11 cellular contexts compared by ENCODE assay signal in the genomic region with DNA sequence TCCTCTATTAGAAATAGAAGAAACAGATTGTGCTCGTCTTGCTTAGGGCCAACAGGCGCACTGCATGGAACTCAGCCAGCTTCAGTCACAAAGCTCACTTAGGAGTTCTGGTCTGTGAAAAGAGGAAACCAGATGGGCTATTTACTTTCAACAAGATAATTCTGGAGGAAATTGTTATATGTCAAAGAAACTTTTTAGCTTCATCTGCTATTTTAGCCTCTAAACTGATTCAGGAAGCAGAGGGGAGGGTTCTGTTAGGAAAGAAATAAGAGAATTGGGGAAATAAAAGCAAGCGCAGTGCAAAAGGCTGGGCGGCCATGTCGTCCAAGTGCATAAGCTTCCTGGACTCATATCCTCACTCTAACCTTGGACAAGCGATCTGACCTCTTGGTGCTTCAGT. TPM values are rescaled to one million over a fixed set of nuclear protein-coding genes. Genes with fewer than 3 reads are reported as not detected.
DNase-seq lines count a peak whose midpoint lies in the region; ATAC-seq and TF ChIP-seq lines count a peak whose summit lies in the region.
"Had no signal": no experiment of that assay in that cellular context is flagged by ENCODE, and none has a peak within 500 bp of the region (broad histone marks: within the 10 kb centered on the region; RNA-seq: fewer than 3 reads in every experiment).

No MANE protein-coding gene starts in this region.

- H3K4me1 ChIP-seq in sigmoid colon, result peaks cover 0 to 7% (median 2%) of the 10 kb centered on the region in 4 donors

- no peaks in the 10 kb centered on the region for H3K27me3 Mint-ChIP-seq in activated CD4-positive, alpha-beta memory T cell treated with anti-CD3 and anti-CD28 coated beads, Interleukin-2, amount 10 ng/mL, durations not matched to agents 7 days and 5 days

- TF ChIP-seq CTCF in sigmoid colon (IDR thresholded peaks at IDR 0.05), result no peak

- no peak overlapping the region for H3K27ac Mint-ChIP-seq in activated CD4-positive, alpha-beta memory T cell treated with anti-CD3 and anti-CD28 coated beads, Interleukin-2, amount 10 ng/mL, durations not matched to agents 7 days and 5 days

- CTCF ChIA-PET in activated CD4-positive, alpha-beta memory T cell treated with anti-CD3 and anti-CD28 coated beads, Interleukin-2, amount 10 ng/mL, durations not matched to agents 7 days and 5 days (lab: Charles Lee), result interaction anchor here (0.5 kb wide), 1 partner anchor 100 kb away, joined by 3 read pairs; no protein-coding TSS in a partner anchor

- no peaks in the 10 kb centered on the region for H3K27me3 ChIP-seq in sigmoid colon
- H3K27me3 ChIP-seq: MG63 had no signal

- H3K4me3 Mint-ChIP-seq in activated CD4-positive, alpha-beta memory T cell treated with anti-CD3 and anti-CD28 coated beads, Interleukin-2, amount 10 ng/mL, durations not matched to agents 7 days and 5 days, result no peak overlapping the region

- DNase-seq in Kasumi-1 (lab: John Stamatoyannopoulos, UW) (peak; percentile 91 to 92), astrocyte of the hippocampus (ENCODE audit: low read depth, low spot score) (peak; percentile 9), inferior parietal cortex (ENCODE audit: extremely low spot score) (peak; percentile 63), sigmoid colon (peak; percentile 89), NK-92 (lab: John Stamatoyannopoulos, UW; ENCODE audit: unreplicated experiment) (no peak)
- no peak for DNase-seq in activated CD4-positive, alpha-beta memory T cell treated with anti-CD3 and anti-CD28 coated beads, Interleukin-2, amount 10 ng/mL, durations not matched to agents 7 days and 5 days
- DNase-seq: activated CD4-positive, alpha-beta T cell treated with anti-CD3 and anti-CD28 coated beads for 4 hours; GOT3; MG63 had no signal

- no peaks in the 10 kb centered on the region for H3K9me3 ChIP-seq in sigmoid colon
- H3K9me3 ChIP-seq: MG63 had no signal

- no peaks in the 10 kb centered on the region for H3K36me3 ChIP-seq in sigmoid colon
- H3K36me3 ChIP-seq: MG63 had no signal

- intact Hi-C loops in sigmoid colon (cut with DNase I), result no loop called here

- TF ChIP-seq EP300 in sigmoid colon (IDR thresholded peaks at IDR 0.05), result no peak

- ATAC-seq in HG03432 (IDR thresholded peaks at IDR 0.05; ENCODE audit: unreplicated experiment), result no peak
- no peak for ATAC-seq in GM19452 (IDR thresholded peaks at IDR 0.05; ENCODE audit: unreplicated experiment)

- H3K36me3 Mint-ChIP-seq in activated CD4-positive, alpha-beta memory T cell treated with anti-CD3 and anti-CD28 coated beads, Interleukin-2, amount 10 ng/mL, durations not matched to agents 7 days and 5 days (ENCODE audit: low read depth), result no peaks in the 10 kb centered on the region

- no peaks in the 10 kb centered on the region for H3K4me1 Mint-ChIP-seq in activated CD4-positive, alpha-beta memory T cell treated with anti-CD3 and anti-CD28 coated beads, Interleukin-2, amount 10 ng/mL, durations not matched to agents 7 days and 5 days

- no peak for TF ChIP-seq POLR2A in sigmoid colon (IDR thresholded peaks at IDR 0.05)

- POLR2A ChIA-PET in activated CD4-positive, alpha-beta memory T cell treated with anti-CD3 and anti-CD28 coated beads, Interleukin-2, amount 10 ng/mL, durations not matched to agents 7 days and 5 days (lab: Charles Lee), result no interaction called here

- 28 to 72% methylated on average over 6 of the region's 6 CpGs for WGBS in sigmoid colon, 2 donors

- no peaks in the 10 kb centered on the region for H3K9me3 Mint-ChIP-seq in activated CD4-positive, alpha-beta memory T cell treated with anti-CD3 and anti-CD28 coated beads, Interleukin-2, amount 10 ng/mL, durations not matched to agents 7 days and 5 days

- peak overlapping the region; percentile 24 to 61 (median 41) for H3K27ac ChIP-seq in sigmoid colon

- peak overlapping the region in 1 of 4 donors; percentile 4 for H3K4me3 ChIP-seq in sigmoid colon
- H3K4me3 ChIP-seq: MG63 had no signal

RNA-seq across cellular contexts. Expression of gene PRKN, which starts 21.3 kb away (rescaled TPM):
- 100 to 1,000 TPM in 1 of 4 donors, 10 to 100 TPM in 2, 1 to 10 TPM in 1; 9.7 to 173 (median 12.7) TPM for total RNA-seq in sigmoid colon
- 1 to 10 TPM in 1 of 3 donors, under 1 TPM in 2; 0.38 to 1.2 (median 0.69) TPM for polyA plus RNA-seq in sigmoid colon
- under 1 TPM; 0.13 to 0.43 TPM for total RNA-seq in activated CD4-positive, alpha-beta memory T cell treated with anti-CD3 and anti-CD28 coated beads, Interleukin-2, amount 10 ng/mL, durations not matched to agents 7 days and 5 days

RNA-seq across cellular contexts. Expression of gene PACRG, which starts 21.5 kb away (rescaled TPM):
- 1 to 10 TPM in 2 of 4 donors, under 1 TPM in 2; 0.36 to 6.9 (median 1.7) TPM for total RNA-seq in sigmoid colon
- under 1 TPM in 1 of 3 donors, not detected in 2; 0.12 TPM for polyA plus RNA-seq in sigmoid colon
- total RNA-seq in activated CD4-positive, alpha-beta memory T cell treated with anti-CD3 and anti-CD28 coated beads, Interleukin-2, amount 10 ng/mL, durations not matched to agents 7 days and 5 days, result not detected

Comparison
In these comparisons a context has a peak if more than half of its experiments do, and no peak if none do; other contexts are left out.
1. DNase-seq: peak in Kasumi-1 (2 of 2), astrocyte of the hippocampus (single experiment), inferior parietal cortex (single experiment) and sigmoid colon (single experiment); none in NK-92 (single experiment) and activated CD4-positive, alpha-beta memory T cell treated with anti-CD3 and anti-CD28 coated beads, Interleukin-2, amount 10 ng/mL, durations not matched to agents 7 days and 5 days (single experiment).
2. RNA of gene PRKN, which starts 21.3 kb away (total RNA-seq): 9.7 to 173 TPM in sigmoid colon; 0.13 to 0.43 TPM in activated CD4-positive, alpha-beta memory T cell treated with anti-CD3 and anti-CD28 coated beads, Interleukin-2, amount 10 ng/mL, durations not matched to agents 7 days and 5 days; every median in the first group is over 4 times any median in the second.